In genomic region chr11:9516113-9516512, GRCh38 we compare ENCODE assay signal across 1 cellular context.
TF ChIP-seq lines count a peak whose summit lies in the region.

No MANE protein-coding gene starts in this region.

TF ChIP-seq in H1, 55 proteins besides CTCF, POLR2A, EP300 and RAD21:
- TF ChIP-seq HDAC2 (IDR thresholded peaks at IDR 0.05; ENCODE audit: borderline replicate concordance in 1 of 2, low read depth in 2 of 2, low read length in 2 of 2) (no peak), CREB1 (IDR thresholded peaks at IDR 0.05) (0 out of 2 replicates have a peak, but pooled peaks have one; percentile 6), SIRT6 (IDR thresholded peaks at IDR 0.05; ENCODE audit: low read length) (no peak)
